Comparison of ENCODE assay signal across 8 cellular contexts in genomic region chr17:81833160-81833920, GRCh38.
DNase-seq lines count a peak whose midpoint lies in the region; FAIRE-seq and TF ChIP-seq lines count a peak whose summit lies in the region.

A gene with protein sequence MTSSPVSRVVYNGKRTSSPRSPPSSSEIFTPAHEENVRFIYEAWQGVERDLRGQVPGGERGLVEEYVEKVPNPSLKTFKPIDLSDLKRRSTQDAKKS (minus strand): TSS chr17:81833291. CDS start chr17:81824506, 8,785 bp downstream.

- peak within 1 kb of the TSS; percentile 100 for H3K4me3 ChIP-seq in DOHH2 (ENCODE audit: low read length)
- peak within 1 kb of the TSS; percentile 92 for H3K4me3 ChIP-seq in MM.1S (ENCODE audit: low read length)

- H3K27ac Mint-ChIP-seq in nephron progenitor cell: peak within 1 kb of the TSS; percentile 92
- H3K27ac Mint-ChIP-seq in stimulated activated naive CD8-positive, alpha-beta T cell treated with anti-CD3 and anti-CD28 coated beads, Interleukin-15, Interleukin-2, amounts not matched to agents 100 ng/mL and 50 ng/mL, for 24 hours: peak within 1 kb of the TSS; percentile 93

- no peaks in the 10 kb centered on the region for H3K9me3 ChIP-seq in DOHH2 (ENCODE audit: control insufficient read depth, insufficient read depth, low read length)
- no peaks in the 10 kb centered on the region for H3K9me3 ChIP-seq in MM.1S (replicated peaks; ENCODE audit: insufficient read depth, low read length)

- peaks cover 7% of the 10 kb centered on the region for H3K27me3 Mint-ChIP-seq in nephron progenitor cell (ENCODE audit: low read depth, poor library complexity)
- H3K27me3 Mint-ChIP-seq in stimulated activated naive CD8-positive, alpha-beta T cell treated with anti-CD3 and anti-CD28 coated beads, Interleukin-15, Interleukin-2, amounts not matched to agents 100 ng/mL and 50 ng/mL, for 24 hours: no peaks in the 10 kb centered on the region

- H3K4me1 Mint-ChIP-seq in nephron progenitor cell: peaks cover 60% of the 10 kb centered on the region
- peaks cover 27% of the 10 kb centered on the region for H3K4me1 Mint-ChIP-seq in stimulated activated naive CD8-positive, alpha-beta T cell treated with anti-CD3 and anti-CD28 coated beads, Interleukin-15, Interleukin-2, amounts not matched to agents 100 ng/mL and 50 ng/mL, for 24 hours (ENCODE audit: low read depth)

- FAIRE-seq in H54 (lab: Jason Lieb, UNC): no peak

- no peaks in the 10 kb centered on the region for H3K27me3 ChIP-seq in DOHH2 (ENCODE audit: control insufficient read depth, low read length)
- H3K27me3 ChIP-seq in MM.1S (replicated peaks; ENCODE audit: insufficient read depth, low read length): no peaks in the 10 kb centered on the region; the same call in 1 of the 2 replicates

- H3K79me2 ChIP-seq in DOHH2 (ENCODE audit: control insufficient read depth, low read length) (peaks cover 24% of the 10 kb centered on the region), MM.1S (ENCODE audit: low read length) (peaks cover 11% of the 10 kb centered on the region)

- H3K9me3 Mint-ChIP-seq in nephron progenitor cell: no peaks in the 10 kb centered on the region
- H3K9me3 Mint-ChIP-seq in stimulated activated naive CD8-positive, alpha-beta T cell treated with anti-CD3 and anti-CD28 coated beads, Interleukin-15, Interleukin-2, amounts not matched to agents 100 ng/mL and 50 ng/mL, for 24 hours: no peaks in the 10 kb centered on the region

- peak within 1 kb of the TSS; percentile 82 for H2AFZ ChIP-seq in MM.1S (ENCODE audit: low read length)

- H3K36me3 ChIP-seq in DOHH2 (ENCODE audit: control insufficient read depth, low read length) (no peaks in the 10 kb centered on the region), MM.1S (replicated peaks; ENCODE audit: insufficient read depth, low read length) (no peaks in the 10 kb centered on the region)

- H3K27ac ChIP-seq in DOHH2 (ENCODE audit: low read depth, low read length): peak within 1 kb of the TSS; percentile 62
- H3K27ac ChIP-seq in MM.1S (ENCODE audit: low read length): peak within 1 kb of the TSS; percentile 53; the same call in 1 of the 2 replicates

- H3K4me2 ChIP-seq in DOHH2 (ENCODE audit: low read length) (peak within 1 kb of the TSS; percentile 100), MM.1S (ENCODE audit: low read depth, low read length) (peak within 1 kb of the TSS; percentile 100)

- H3K36me3 Mint-ChIP-seq in nephron progenitor cell (ENCODE audit: low read depth): no peaks in the 10 kb centered on the region
- H3K36me3 Mint-ChIP-seq in stimulated activated naive CD8-positive, alpha-beta T cell treated with anti-CD3 and anti-CD28 coated beads, Interleukin-15, Interleukin-2, amounts not matched to agents 100 ng/mL and 50 ng/mL, for 24 hours (ENCODE audit: low read depth): no peaks in the 10 kb centered on the region

- peak; percentile 78; the same call in 1 of the 2 replicates for TF ChIP-seq POLR2A in H54 (IDR thresholded peaks at IDR 0.05; ENCODE audit: low read depth, low read length)

- H4K20me1 ChIP-seq in DOHH2 (ENCODE audit: control insufficient read depth, insufficient read depth, low read depth, low read length) (no peaks in the 10 kb centered on the region), MM.1S (ENCODE audit: insufficient read depth, low read length) (no peaks in the 10 kb centered on the region)

- TF ChIP-seq CTCF in DOHH2 (IDR thresholded peaks at IDR 0.05; ENCODE audit: low read depth, low read length, poor library complexity, severe bottlenecking): no peak
- TF ChIP-seq CTCF in MM.1S (IDR thresholded peaks at IDR 0.05; ENCODE audit: low read length): no peak
- TF ChIP-seq CTCF in nephron progenitor cell (IDR thresholded peaks at IDR 0.05): no peak

- H3K9me2 ChIP-seq in DOHH2 (replicated peaks; ENCODE audit: control insufficient read depth, low read length): no peaks in the 10 kb centered on the region
- H3K9me2 ChIP-seq in MM.1S (replicated peaks; ENCODE audit: insufficient read depth, low read length): no peaks in the 10 kb centered on the region

- H3K4me1 ChIP-seq in DOHH2 (ENCODE audit: control insufficient read depth, low read length) (peaks cover 23% of the 10 kb centered on the region), MM.1S (ENCODE audit: low read length) (peaks cover 14% of the 10 kb centered on the region)

- no peaks in the 10 kb centered on the region for H3F3A ChIP-seq in DOHH2 (ENCODE audit: control insufficient read depth, insufficient read depth)
- peaks cover 16% of the 10 kb centered on the region for H3F3A ChIP-seq in MM.1S (ENCODE audit: insufficient read depth, low read length)

- peak within 1 kb of the TSS; percentile 88 for H3K4me3 Mint-ChIP-seq in nephron progenitor cell
- peak within 1 kb of the TSS; percentile 91 for H3K4me3 Mint-ChIP-seq in stimulated activated naive CD8-positive, alpha-beta T cell treated with anti-CD3 and anti-CD28 coated beads, Interleukin-15, Interleukin-2, amounts not matched to agents 100 ng/mL and 50 ng/mL, for 24 hours

- DNase-seq in H54 (ENCODE audit: insufficient read length, low spot score) (peak; percentile 96), MM.1S (peak; percentile 97), SHP77 treated with DMSO at 0.1 percent for 48 hours (lab: John Stamatoyannopoulos, UW) (peak; percentile 82), fibroblast of the conjunctiva (ENCODE audit: low read depth) (peak; percentile 79), nephron progenitor cell (peak; percentile 97)
- peak; percentile 98 for DNase-seq in activated effector memory CD4-positive, alpha-beta T cell treated with anti-CD3 and anti-CD28 coated beads, Interleukin-2, amount 50 U/mL, for 16 hours

- peak within 1 kb of the TSS; percentile 90 for H3K9ac ChIP-seq in MM.1S (ENCODE audit: low read length)

Comparison
In these comparisons a context has a peak if more than half of its experiments do, and no peak if none do; other contexts are left out.
1. Peak in every context shown above with its lines: DNase-seq, H3K4me3 ChIP-seq and H3K27ac ChIP-seq.